In the genomic region with DNA sequence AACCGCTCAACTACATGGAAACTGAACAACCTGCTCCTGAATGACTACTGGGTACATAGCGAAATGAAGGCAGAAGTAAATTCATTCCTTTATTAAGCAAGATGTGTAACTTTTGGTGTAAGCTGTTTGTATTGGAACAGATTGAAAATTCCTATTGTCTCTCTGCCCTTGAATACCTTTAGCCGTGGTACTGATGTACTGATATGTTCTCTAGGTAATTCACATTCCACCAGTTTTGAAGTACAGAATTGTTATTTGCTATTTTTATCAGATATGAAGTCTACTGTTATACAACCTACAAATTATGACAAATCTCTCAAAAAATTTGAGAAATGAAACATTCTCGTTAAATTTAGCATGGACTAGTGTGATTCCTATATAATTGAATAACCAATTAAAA, we compare ENCODE assay signal across 16 cellular contexts. TPM values are rescaled to one million over a fixed set of nuclear protein-coding genes. Genes with fewer than 3 reads are reported as not detected.
A peak's percentile ranks its signal among the peaks of the same experiment; 100 is the strongest.
DNase-seq lines count a peak whose midpoint lies in the region; ATAC-seq and TF ChIP-seq lines count a peak whose summit lies in the region.
"Had no signal": no experiment of that assay in that cellular context is flagged by ENCODE, and none has a peak within 500 bp of the region (broad histone marks: within the 10 kb centered on the region; RNA-seq: fewer than 3 reads in every experiment).

No MANE protein-coding gene starts in this region.

- H3K27ac ChIP-seq in Karpas-422 (ENCODE audit: low read length) (no peak overlapping the region), upper lobe of right lung (no peak overlapping the region)
- H3K27ac ChIP-seq: 22Rv1; A549; BLaER1 treated with 17β-estradiol and CSF1 and Interleukin-3, amounts not matched to agents 10 nM and 100 nM; C4-2B had no signal

- H3K4me3 ChIP-seq in Karpas-422 (ENCODE audit: low read length), result no peak overlapping the region
- H3K4me3 ChIP-seq in upper lobe of right lung, result no peak overlapping the region
- H3K4me3 ChIP-seq: A549; BLaER1 treated with 17β-estradiol and CSF1 and Interleukin-3, amounts not matched to agents 10 nM and 100 nM had no signal

- no peak overlapping the region for H3K4me2 ChIP-seq in Karpas-422 (ENCODE audit: low read depth, low read length, poor library complexity, severe bottlenecking)
- H3K4me2 ChIP-seq: A549; BLaER1 treated with 17β-estradiol and CSF1 and Interleukin-3, amounts not matched to agents 10 nM and 100 nM had no signal

- DNase-seq in Karpas-422 (peak; percentile 5), left lobe of liver (ENCODE audit: low spot score) (no peak), upper lobe of right lung (no peak), HK-2 (ENCODE audit: unreplicated experiment) (no peak)
- DNase-seq in NK-92 treated with Interleukin-12 subunit alpha and Interleukin-12 subunit beta, amount 100 ng/mL, for 24 hours (lab: John Stamatoyannopoulos, UW), result no peak
- DNase-seq: AML-193; Caco-2; Calu3; CD4-positive, alpha-beta T cell; CD8-positive, alpha-beta T cell; DMS79 treated with DMSO at 0.1 percent for 48 hours; GF-D8 had no signal

- peaks cover 18% of the 10 kb centered on the region for H4K20me1 ChIP-seq in Karpas-422 (ENCODE audit: insufficient read depth, low read depth, low read length)

- no peak for TF ChIP-seq CTCF in upper lobe of right lung (IDR thresholded peaks at IDR 0.05)

- H3K79me2 ChIP-seq in Karpas-422 (ENCODE audit: low read length), result no peaks in the 10 kb centered on the region

- intact Hi-C loops in upper lobe of right lung (cut with DNase I), result no loop called here

- H3K36me3 ChIP-seq in Karpas-422 (ENCODE audit: insufficient read depth, low read length) (no peaks in the 10 kb centered on the region), upper lobe of right lung (no peaks in the 10 kb centered on the region)

- peak; percentile 34 for ATAC-seq in left lobe of liver
- ATAC-seq in upper lobe of right lung, result peak; percentile 51
- ATAC-seq: A549; CD8-positive, alpha-beta T cell had no signal

- H3K9me3 ChIP-seq in Karpas-422 (ENCODE audit: low read length) (no peaks in the 10 kb centered on the region; the same call in 1 of the 2 replicates), upper lobe of right lung (no peaks in the 10 kb centered on the region)
- H3K9me3 ChIP-seq: Caco-2 had no signal

- no peak overlapping the region for H2AFZ ChIP-seq in Karpas-422 (ENCODE audit: low read length)

- H3K4me1 ChIP-seq in Karpas-422 (ENCODE audit: low read length), result no peaks in the 10 kb centered on the region
- H3K4me1 ChIP-seq in upper lobe of right lung, result no peaks in the 10 kb centered on the region
- H3K4me1 ChIP-seq: A549; BLaER1 treated with 17β-estradiol and CSF1 and Interleukin-3, amounts not matched to agents 10 nM and 100 nM had no signal

- no peak overlapping the region for H3K9ac ChIP-seq in Karpas-422 (ENCODE audit: low read length)
- H3K9ac ChIP-seq: BLaER1 treated with 17β-estradiol and CSF1 and Interleukin-3, amounts not matched to agents 10 nM and 100 nM had no signal

- no peaks in the 10 kb centered on the region for H3K9me2 ChIP-seq in Karpas-422 (replicated peaks; ENCODE audit: insufficient read depth, low read length)

- H3K27me3 ChIP-seq in Karpas-422 (ENCODE audit: low read length), result no peaks in the 10 kb centered on the region
- no peaks in the 10 kb centered on the region for H3K27me3 ChIP-seq in upper lobe of right lung
- H3K27me3 ChIP-seq: BLaER1 treated with 17β-estradiol and CSF1 and Interleukin-3, amounts not matched to agents 10 nM and 100 nM had no signal

RNA-seq across cellular contexts. Expression of a gene that starts 17.7 kb away (rescaled TPM):
- total RNA-seq in Karpas-422 (2014; rRNA removed; shearing (Covaris generic); ENCODE audit: low replicate concordance), result 2.4 and 8.3 TPM in 2 replicates
- total RNA-seq in left lobe of liver (24.3 TPM), upper lobe of right lung (82.3 TPM)
